In genomic region chr4:158903472-158904043, GRCh38 we compare ENCODE assay signal across 19 cellular contexts.
"Had no signal": no experiment of that assay in that cellular context is flagged by ENCODE, and none has a peak within 500 bp of the region (broad histone marks: within the 10 kb centered on the region; RNA-seq: fewer than 3 reads in every experiment).

No MANE protein-coding gene starts in this region.

- H3K4me3 Mint-ChIP-seq: activated CD4-positive, alpha-beta memory T cell treated with anti-CD3 and anti-CD28 coated beads for 36 hours; activated CD4-positive, alpha-beta T cell treated with anti-CD3 and anti-CD28 coated beads for 36 hours; activated CD8-positive, alpha-beta memory T cell treated with anti-CD3 and anti-CD28 coated beads, Interleukin-2, amount 10 ng/mL, durations not matched to agents 7 days and 5 days; activated T-cell treated with anti-CD3 and anti-CD28 coated beads, Interleukin-2, amount 50 U/mL, for 24 hours; nephron; type B pancreatic cell had no signal

- H3K27me3 ChIP-seq: dorsolateral prefrontal cortex, gastroesophageal sphincter, right lobe of liver had no signal

- H3K36me3 ChIP-seq: prostate gland, right lobe of liver had no signal

- DNase-seq: activated CD4-positive, alpha-beta memory T cell treated with anti-CD3 and anti-CD28 coated beads for 36 hours; activated CD4-positive, alpha-beta T cell treated with anti-CD3 and anti-CD28 coated beads for 36 hours; activated CD8-positive, alpha-beta memory T cell treated with anti-CD3 and anti-CD28 coated beads, Interleukin-2, amount 10 ng/mL, durations not matched to agents 7 days and 5 days; activated gamma-delta T cell; activated T-cell treated with anti-CD3 and anti-CD28 coated beads, Interleukin-2, amount 50 U/mL, for 24 hours; anterior cingulate cortex; dorsolateral prefrontal cortex; erythroblast; right lobe of liver; stimulated activated CD4-positive, alpha-beta T cell treated with anti-CD3 and anti-CD28 coated beads, Interleukin-4, amount 100 ng/mL, for 4 hours; stimulated activated CD8-positive, alpha-beta memory T cell treated with anti-CD3 and anti-CD28 coated beads, Interleukin-4, amount 100 ng/mL, for 48 hours; stimulated activated naive CD4-positive, alpha-beta T cell treated with Interleukin-2 at 50 U/mL for 16 hours; substantia nigra had no signal

- H3K4me1 ChIP-seq: prostate gland had no signal

- ATAC-seq: activated CD4-positive, alpha-beta T cell treated with anti-CD3 and anti-CD28 coated beads for 36 hours; gastroesophageal sphincter had no signal

- H3K27me3 Mint-ChIP-seq: activated CD4-positive, alpha-beta memory T cell treated with anti-CD3 and anti-CD28 coated beads for 36 hours; activated CD4-positive, alpha-beta T cell treated with anti-CD3 and anti-CD28 coated beads for 36 hours; activated CD8-positive, alpha-beta memory T cell treated with anti-CD3 and anti-CD28 coated beads, Interleukin-2, amount 10 ng/mL, durations not matched to agents 7 days and 5 days; activated T-cell treated with anti-CD3 and anti-CD28 coated beads, Interleukin-2, amount 50 U/mL, for 24 hours; type B pancreatic cell had no signal

- H3K27ac Mint-ChIP-seq: activated CD4-positive, alpha-beta memory T cell treated with anti-CD3 and anti-CD28 coated beads for 36 hours; activated CD4-positive, alpha-beta T cell treated with anti-CD3 and anti-CD28 coated beads for 36 hours; type B pancreatic cell had no signal

- H3K9me3 Mint-ChIP-seq: activated CD4-positive, alpha-beta memory T cell treated with anti-CD3 and anti-CD28 coated beads for 36 hours had no signal

- H3K27ac ChIP-seq: gastroesophageal sphincter, prostate gland, VCaP had no signal

- H3K9me3 ChIP-seq: gastroesophageal sphincter, prostate gland, right lobe of liver had no signal

- H3K4me3 ChIP-seq: dorsolateral prefrontal cortex, gastroesophageal sphincter, prostate gland, right lobe of liver, smooth muscle cell had no signal

- H3K4me2 ChIP-seq: smooth muscle cell had no signal
